ENCODE assay signal across 19 cellular contexts in genomic region chrX:23919706-23920320, GRCh38. TPM values are rescaled to one million over a fixed set of nuclear protein-coding genes. Genes with fewer than 3 reads are reported as not detected.
DNase-seq lines count a peak whose midpoint lies in the region; ATAC-seq and TF ChIP-seq lines count a peak whose summit lies in the region.
"Had no signal": no experiment of that assay in that cellular context is flagged by ENCODE, and none has a peak within 500 bp of the region (broad histone marks: within the 10 kb centered on the region; RNA-seq: fewer than 3 reads in every experiment).

No MANE protein-coding gene starts in this region.

- no peak overlapping the region for H3K18ac ChIP-seq in H9 (ENCODE audit: insufficient read length, low read depth, low read length)

- no peak overlapping the region for H2BK5ac ChIP-seq in H9 (ENCODE audit: insufficient read length, low read length)

- peak overlapping the region; percentile 93 for H2AFZ ChIP-seq in H9 (ENCODE audit: low read length)
- no peak overlapping the region for H2AFZ ChIP-seq in OCI-LY3 (ENCODE audit: low read depth, low read length)
- peak overlapping the region; percentile 60 for H2AFZ ChIP-seq in neural progenitor cell (replicated peaks)

- no peak overlapping the region for H4K8ac ChIP-seq in H9 (replicated peaks; ENCODE audit: insufficient read length, low read depth, low read length)

- no peaks in the 10 kb centered on the region for H3K4me1 ChIP-seq in H9 (ENCODE audit: insufficient read depth, low read length)
- H3K4me1 ChIP-seq in OCI-LY3 (ENCODE audit: low read length), result no peaks in the 10 kb centered on the region
- peaks cover 6% of the 10 kb centered on the region for H3K4me1 ChIP-seq in neural progenitor cell
- H3K4me1 ChIP-seq: BLaER1, breast epithelium, sigmoid colon, suprapubic skin had no signal

- H4K5ac ChIP-seq in H9 (ENCODE audit: insufficient read length, low read depth, low read length), result no peak overlapping the region

- H3K79me1 ChIP-seq in H9 (ENCODE audit: insufficient read depth, low read depth, low read length, poor library complexity, severe bottlenecking), result no peaks in the 10 kb centered on the region

- H3K23ac ChIP-seq in H9 (ENCODE audit: insufficient read length, low read depth, low read length), result no peak overlapping the region

- no peak overlapping the region for H2BK12ac ChIP-seq in H9 (ENCODE audit: insufficient read length, low read depth, low read length)

- H3K4me3 ChIP-seq in OCI-LY3 (ENCODE audit: low read length) (no peak overlapping the region), epithelial cell of proximal tubule (ENCODE audit: low read depth, low read length) (no peak overlapping the region), neural progenitor cell (no peak overlapping the region)
- H3K4me3 ChIP-seq: BLaER1, breast epithelium, sigmoid colon, suprapubic skin had no signal

- H3K27me3 ChIP-seq in H9 (ENCODE audit: insufficient read depth, low read length) (no peaks in the 10 kb centered on the region), OCI-LY3 (ENCODE audit: low read depth, low read length) (no peaks in the 10 kb centered on the region), neural progenitor cell (no peaks in the 10 kb centered on the region)
- H3K27me3 ChIP-seq: BLaER1, neutrophil, sigmoid colon, suprapubic skin had no signal

- no peak overlapping the region for H3K56ac ChIP-seq in H9 (ENCODE audit: insufficient read length, low read depth, low read length)

- no peak overlapping the region for H2AK5ac ChIP-seq in H9 (ENCODE audit: insufficient read length, low read length)

- no peak overlapping the region for H2BK120ac ChIP-seq in H9 (ENCODE audit: low read depth, low read length, poor library complexity, severe bottlenecking)

- no CpG with 5 or more reads among the region's 9 CpGs for WGBS in H9 (ENCODE audit: extremely low coverage, insufficient read length, low lambda C conversion rate)

- H3K4me1 Mint-ChIP-seq in H9 (peaks cover 10 to 11% of the 10 kb centered on the region in 2 experiments), neural progenitor cell (no peaks in the 10 kb centered on the region)
- H3K4me1 Mint-ChIP-seq: mesothelial cell of epicardium had no signal

- H3F3A ChIP-seq in neural progenitor cell (ENCODE audit: low read depth), result peaks cover 12% of the 10 kb centered on the region

- no peaks in the 10 kb centered on the region for H3K79me2 ChIP-seq in H9 (ENCODE audit: insufficient read depth, low read length)
- no peaks in the 10 kb centered on the region for H3K79me2 ChIP-seq in OCI-LY3 (ENCODE audit: low read length)
- no peaks in the 10 kb centered on the region for H3K79me2 ChIP-seq in neural progenitor cell (ENCODE audit: low read depth)

- H3K9me3 Mint-ChIP-seq in H9 (no peaks in the 10 kb centered on the region), neural progenitor cell (peaks cover 9% of the 10 kb centered on the region)
- H3K9me3 Mint-ChIP-seq: activated naive CD4-positive, alpha-beta T cell treated with anti-CD3 and anti-CD28 coated beads, Interleukin-2, amount 50 U/mL, for 72 hours had no signal

- H4K20me1 ChIP-seq in H9 (ENCODE audit: control insufficient read depth, insufficient read depth, insufficient read length) (no peaks in the 10 kb centered on the region), OCI-LY3 (ENCODE audit: insufficient read depth, low read length) (no peaks in the 10 kb centered on the region), neural progenitor cell (ENCODE audit: low read depth) (no peaks in the 10 kb centered on the region)
- H4K20me1 ChIP-seq: BLaER1 had no signal

- H2BK20ac ChIP-seq in H9 (ENCODE audit: low read depth, low read length, poor library complexity, severe bottlenecking), result no peak overlapping the region

- H3K14ac ChIP-seq in H9 (ENCODE audit: insufficient read depth, low read length), result no peak overlapping the region

- H3K27ac Mint-ChIP-seq in H9, result peak overlapping the region in 2 of 3 experiments; percentile 52 to 56; a peak in 2 of 7 replicates
- no peak overlapping the region for H3K27ac Mint-ChIP-seq in neural progenitor cell
- H3K27ac Mint-ChIP-seq: activated naive CD4-positive, alpha-beta T cell treated with anti-CD3 and anti-CD28 coated beads, Interleukin-2, amount 50 U/mL, for 72 hours; mesothelial cell of epicardium had no signal

- H3K4me2 ChIP-seq in H9 (ENCODE audit: insufficient read depth, insufficient read length, low read length) (no peak overlapping the region), OCI-LY3 (ENCODE audit: low read length) (no peak overlapping the region), neural progenitor cell (peak overlapping the region; percentile 23)
- H3K4me2 ChIP-seq: BLaER1 had no signal

- TF ChIP-seq CTCF in H9 (conservative IDR thresholded peaks at IDR 0.05) (peak; percentile 79), OCI-LY3 (IDR thresholded peaks at IDR 0.05; ENCODE audit: low read depth, low read length) (peak; percentile 22; the same call in 1 of the 2 replicates), epithelial cell of proximal tubule (conservative IDR thresholded peaks at IDR 0.05; ENCODE audit: low read depth, low read length) (peak; percentile 48), neural progenitor cell (IDR thresholded peaks at IDR 0.05) (peak; percentile 67)

- H3K36me3 ChIP-seq in OCI-LY3 (replicated peaks; ENCODE audit: low read depth, low read length) (no peaks in the 10 kb centered on the region), neural progenitor cell (no peaks in the 10 kb centered on the region)
- H3K36me3 ChIP-seq: BLaER1, breast epithelium, neutrophil, sigmoid colon, suprapubic skin had no signal

- H3K9me3 ChIP-seq in H9 (ENCODE audit: control insufficient read depth, low read depth, low read length), result no peaks in the 10 kb centered on the region
- no peaks in the 10 kb centered on the region for H3K9me3 ChIP-seq in OCI-LY3 (ENCODE audit: insufficient read depth, low read length)
- no peaks in the 10 kb centered on the region for H3K9me3 ChIP-seq in neural progenitor cell (ENCODE audit: low read depth)
- H3K9me3 ChIP-seq: breast epithelium, neutrophil, sigmoid colon, suprapubic skin had no signal

- H3K4me3 Mint-ChIP-seq in H9 (no peak overlapping the region), neural progenitor cell (no peak overlapping the region)
- H3K4me3 Mint-ChIP-seq: mesothelial cell of epicardium had no signal

- H3K4ac ChIP-seq in H9 (ENCODE audit: low read depth, low read length), result no peak overlapping the region

- H3K27me3 Mint-ChIP-seq in H9 (ENCODE audit: low read depth) (no peaks in the 10 kb centered on the region), neural progenitor cell (ENCODE audit: insufficient read depth, low read depth) (no peaks in the 10 kb centered on the region)

- H3T11ph ChIP-seq in H9 (ENCODE audit: low read length), result no peak overlapping the region

- no peak overlapping the region for H2BK15ac ChIP-seq in H9 (ENCODE audit: low read depth, low read length)

- no peaks in the 10 kb centered on the region for H3K36me3 Mint-ChIP-seq in H9 (ENCODE audit: insufficient read depth in 1 of 3, low read depth in 3 of 3)
- no peaks in the 10 kb centered on the region for H3K36me3 Mint-ChIP-seq in neural progenitor cell
- H3K36me3 Mint-ChIP-seq: activated naive CD4-positive, alpha-beta T cell treated with anti-CD3 and anti-CD28 coated beads, Interleukin-2, amount 50 U/mL, for 72 hours; mesothelial cell of epicardium had no signal

- no peak for ATAC-seq in HG03108 (IDR thresholded peaks at IDR 0.05; ENCODE audit: unreplicated experiment)
- ATAC-seq: activated naive CD4-positive, alpha-beta T cell treated with anti-CD3 and anti-CD28 coated beads, Interleukin-2, amount 50 U/mL, for 72 hours had no signal

- H3K23me2 ChIP-seq in H9 (ENCODE audit: insufficient read length, low read depth, low read length, poor library complexity, severe bottlenecking), result no peaks in the 10 kb centered on the region

- DNase-seq in H9 (peak; percentile 70), epithelial cell of proximal tubule (ENCODE audit: low read depth) (no peak), neural progenitor cell (ENCODE audit: low spot score) (peak; percentile 74), HPDE6-E6E7 (ENCODE audit: extremely low spot score) (no peak), midbrain (lab: John Stamatoyannopoulos, UW) (no peak)
- DNase-seq: DMS79 treated with DMSO at 0.1 percent for 48 hours; NCI-H1048; NK-92 treated with Interleukin-12 subunit alpha and Interleukin-12 subunit beta, amount 100 ng/mL, for 24 hours; Right ventricle myocardium superior; sigmoid colon; T-helper 2 cell had no signal

- no peak overlapping the region for H4K91ac ChIP-seq in H9 (ENCODE audit: insufficient read length, low read depth, low read length)

- H3K27ac ChIP-seq in H9 (ENCODE audit: insufficient read length, low read depth, low read length) (no peak overlapping the region), OCI-LY3 (ENCODE audit: low read length) (no peak overlapping the region), neural progenitor cell (peak overlapping the region; percentile 59)
- H3K27ac ChIP-seq: BLaER1, breast epithelium, neutrophil, sigmoid colon, suprapubic skin had no signal

- no peak overlapping the region for H3K9ac ChIP-seq in H9 (ENCODE audit: extremely low read depth, insufficient read length, low read length)
- no peak overlapping the region for H3K9ac ChIP-seq in OCI-LY3 (ENCODE audit: low read length)
- no peak overlapping the region for H3K9ac ChIP-seq in neural progenitor cell
- H3K9ac ChIP-seq: BLaER1 had no signal

RNA-seq across cellular contexts. Expression of gene CXorf58, which starts 12.0 kb away (rescaled TPM):
- total RNA-seq in H9 (2021), result not detected in 2 replicates
- not detected in 2 replicates for total RNA-seq in epithelial cell of proximal tubule
- not detected in 2 replicates for total RNA-seq in neural progenitor cell (ENCODE audit: low replicate concordance)
- total RNA-seq: sigmoid colon, suprapubic skin had no signal

RNA-seq across cellular contexts. Expression of gene APOO, which starts 12.1 kb away (rescaled TPM):
- total RNA-seq in H9 (2021) (86.9 and 95.3 TPM in 2 replicates), epithelial cell of proximal tubule (18.6 and 40.8 TPM in 2 replicates), neural progenitor cell (ENCODE audit: low replicate concordance) (44.2 and 81.0 TPM in 2 replicates)

Comparison
In these comparisons a context has a peak if more than half of its experiments do, and no peak if none do; other contexts are left out.
1. DNase-seq: peak in H9 (single experiment) and neural progenitor cell (single experiment); none in epithelial cell of proximal tubule (single experiment), HPDE6-E6E7 (single experiment) and midbrain (single experiment).
2. CTCF ChIP-seq: peak in every context shown above with its lines; median percentile 79 in H9; 67 in neural progenitor cell; 48 in epithelial cell of proximal tubule; 22 in OCI-LY3.